In the genomic region with DNA sequence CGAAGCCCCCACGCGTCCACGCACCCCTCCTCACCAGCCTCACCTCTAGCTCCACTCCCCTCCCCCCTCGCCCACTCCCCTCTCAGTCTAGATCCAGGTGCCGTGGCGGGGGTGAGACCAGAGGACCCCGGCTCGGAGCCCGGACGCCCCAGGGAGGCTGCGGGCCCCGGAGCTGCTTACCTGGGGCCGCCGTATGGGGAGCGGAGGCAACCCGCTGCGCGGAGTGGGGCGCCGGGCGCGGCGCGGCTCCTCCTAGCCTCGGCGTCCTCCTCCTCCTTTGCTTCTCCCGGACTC, we compare ENCODE assay signal across 10 cellular contexts. TPM values are rescaled to one million over a fixed set of nuclear protein-coding genes. Genes with fewer than 3 reads are reported as not detected.
A peak's percentile ranks its signal among the peaks of the same experiment; 100 is the strongest.
DNase-seq lines count a peak whose midpoint lies in the region; FAIRE-seq and TF ChIP-seq lines count a peak whose summit lies in the region.
"Had no signal": no experiment of that assay in that cellular context is flagged by ENCODE, and none has a peak within 500 bp of the region (broad histone marks: within the 10 kb centered on the region; RNA-seq: fewer than 3 reads in every experiment).

No MANE protein-coding gene starts in this region.

- no peaks in the 10 kb centered on the region for H3K36me3 Mint-ChIP-seq in CD14-positive monocyte

- H3K36me3 ChIP-seq in MM.1S (replicated peaks; ENCODE audit: insufficient read depth, low read length) (no peaks in the 10 kb centered on the region), endothelial cell of umbilical vein (ENCODE audit: control insufficient read depth in 2 of 2, extremely low read depth in 1 of 2, insufficient read depth in 2 of 2, low read length in 2 of 2) (no peaks in the 10 kb centered on the region), ovary (no peaks in the 10 kb centered on the region)

- no peak overlapping the region for H3K9ac ChIP-seq in MM.1S (ENCODE audit: low read length)
- H3K9ac ChIP-seq in endothelial cell of umbilical vein (replicated peaks; ENCODE audit: extremely low read depth, insufficient read depth, low read length): no peak overlapping the region

- DNase-seq in CD14-positive monocyte (ENCODE audit: low spot score) (no peak), MM.1S (no peak), endothelial cell of umbilical vein (ENCODE audit: low read depth, low spot score) (no peak), ovary (no peak), DMS 273 (lab: John Stamatoyannopoulos, UW; ENCODE audit: unreplicated experiment) (no peak), ureter (ENCODE audit: low spot score) (no peak)
- no peak for DNase-seq in activated effector memory CD4-positive, alpha-beta T cell treated with Interleukin-2 at 50 U/mL for 16 hours
- DNase-seq in stimulated activated CD4-positive, alpha-beta T cell treated with anti-CD3 and anti-CD28 coated beads, Interleukin-4, amount 100 ng/mL, for 1 hour: no peak
- DNase-seq: central memory CD4-positive, alpha-beta T cell had no signal

- BruUV-seq in endothelial cell of umbilical vein (replicated peaks; lab: Mats Ljungman, UMichigan): no TSS peak

- no peaks in the 10 kb centered on the region for H3K4me1 ChIP-seq in MM.1S (ENCODE audit: low read length)
- peaks cover 18% of the 10 kb centered on the region for H3K4me1 ChIP-seq in endothelial cell of umbilical vein (ENCODE audit: control insufficient read depth, extremely low read depth, insufficient read depth, low read length)
- no peaks in the 10 kb centered on the region for H3K4me1 ChIP-seq in ovary (ENCODE audit: insufficient read depth)

- no peaks in the 10 kb centered on the region for H3K9me1 ChIP-seq in endothelial cell of umbilical vein (replicated peaks; ENCODE audit: control insufficient read depth, extremely low read depth, insufficient read depth, low read length)

- no peak for TF ChIP-seq POLR2A in endothelial cell of umbilical vein (IDR thresholded peaks at IDR 0.05; ENCODE audit: low read depth, low read length)
- no peak for TF ChIP-seq POLR2A in ovary (IDR thresholded peaks at IDR 0.05)

- H3K9me2 ChIP-seq in MM.1S (replicated peaks; ENCODE audit: insufficient read depth, low read length): no peaks in the 10 kb centered on the region

- CTCF ChIA-PET in endothelial cell of umbilical vein (lab: Charles Lee): interaction anchor here (1.0 to 2.4 kb wide), 3 partner anchors 18 to 701 kb away, joined by 3 to 15 read pairs (median 9); no protein-coding TSS in a partner anchor

- no peak for FAIRE-seq in endothelial cell of umbilical vein (lab: Jason Lieb, UNC)
- FAIRE-seq: GM18507 had no signal

- peaks cover 14% of the 10 kb centered on the region for H3K4me1 Mint-ChIP-seq in CD14-positive monocyte

- no peaks in the 10 kb centered on the region for H3F3A ChIP-seq in MM.1S (ENCODE audit: insufficient read depth, low read length)

- no peaks in the 10 kb centered on the region for H3K79me2 ChIP-seq in MM.1S (ENCODE audit: low read length)
- H3K79me2 ChIP-seq in endothelial cell of umbilical vein (ENCODE audit: control insufficient read depth, insufficient read depth, low read length): no peaks in the 10 kb centered on the region

- H2AFZ ChIP-seq in MM.1S (ENCODE audit: low read length) (peak overlapping the region; percentile 58; the same call in 1 of the 2 replicates), endothelial cell of umbilical vein (ENCODE audit: low read depth, low read length) (peak overlapping the region; percentile 94)

- WGBS in ovary, 3 donors: 0 to 1% (median 1%) methylated on average over 4 to 28 of the region's 28 CpGs

- H3K9me3 Mint-ChIP-seq in CD14-positive monocyte: peaks cover 0 to 3% (median 0%) of the 10 kb centered on the region in 7 donors

- H3K4me3 ChIP-seq in MM.1S (ENCODE audit: low read length) (peak overlapping the region; percentile 61), endothelial cell of umbilical vein (replicated peaks in 1 of 3; ENCODE audit: insufficient read depth in 1 of 3, low read depth in 1 of 3, low read length in 3 of 3) (peak overlapping the region; percentile 32 to 51 (median 47)), ovary (peak overlapping the region; percentile 85)

- no peaks in the 10 kb centered on the region for H3K9me3 ChIP-seq in MM.1S (replicated peaks; ENCODE audit: insufficient read depth, low read length)
- no peaks in the 10 kb centered on the region for H3K9me3 ChIP-seq in endothelial cell of umbilical vein (replicated peaks; ENCODE audit: control insufficient read depth, insufficient read depth, low read length)
- no peaks in the 10 kb centered on the region for H3K9me3 ChIP-seq in ovary

- POLR2A ChIA-PET in endothelial cell of umbilical vein (lab: Charles Lee): no interaction called here

- dilution Hi-C loops in endothelial cell of umbilical vein (cut with MboI; ENCODE audit: extremely low pct_ligation_motif_present, low sequenced_read_pairs): no loop called here

- intact Hi-C loops in CD14-positive monocyte (cut with micrococcal nuclease): no loop called here
- intact Hi-C loops in endothelial cell of umbilical vein (cut with micrococcal nuclease): loop anchor here (1.0 to 5.0 kb wide), 4 partner anchors 424 to 904 kb away; no protein-coding TSS in a partner anchor
- intact Hi-C loops in ovary (cut with DNase I): loop anchor here in 2 of 4 donors (5.0 to 10.0 kb wide), 3 partner anchors 272 to 699 kb away; no protein-coding TSS in a partner anchor

- H3K27me3 ChIP-seq in MM.1S (replicated peaks; ENCODE audit: insufficient read depth, low read length) (no peaks in the 10 kb centered on the region), endothelial cell of umbilical vein (ENCODE audit: control insufficient read depth in 2 of 2, insufficient read depth in 2 of 2, low read length in 2 of 2) (peaks cover 0 to 2% of the 10 kb centered on the region in 2 experiments), ovary (no peaks in the 10 kb centered on the region)

- no peaks in the 10 kb centered on the region for H4K20me1 ChIP-seq in MM.1S (ENCODE audit: insufficient read depth, low read length)
- H4K20me1 ChIP-seq in endothelial cell of umbilical vein (replicated peaks; ENCODE audit: control insufficient read depth, extremely low read depth, insufficient read depth, low read length): no peaks in the 10 kb centered on the region

- H3K27ac ChIP-seq in MM.1S (ENCODE audit: low read length): no peak overlapping the region
- H3K27ac ChIP-seq in endothelial cell of umbilical vein (ENCODE audit: insufficient read depth, low read depth, low read length): no peak overlapping the region
- peak overlapping the region; percentile 42 to 73 for H3K27ac ChIP-seq in ovary

- H3K27ac Mint-ChIP-seq in CD14-positive monocyte: no peak overlapping the region

- H3K4me2 ChIP-seq in MM.1S (ENCODE audit: low read depth, low read length) (peak overlapping the region; percentile 76), endothelial cell of umbilical vein (ENCODE audit: insufficient read depth, low read length) (peak overlapping the region; percentile 90)

- peak overlapping the region; percentile 68 to 91 for H3K4me3 Mint-ChIP-seq in CD14-positive monocyte

- no peak for TF ChIP-seq EP300 in ovary (IDR thresholded peaks at IDR 0.05)

- peaks cover 24 to 49% (median 48%) of the 10 kb centered on the region in 3 donors for H3K27me3 Mint-ChIP-seq in CD14-positive monocyte (ENCODE audit: low read depth in 3 of 3)

- TF ChIP-seq CTCF in CD14-positive monocyte (IDR thresholded peaks at IDR 0.05): no peak
- no peak for TF ChIP-seq CTCF in MM.1S (IDR thresholded peaks at IDR 0.05; ENCODE audit: low read length)
- no peak for TF ChIP-seq CTCF in endothelial cell of umbilical vein (IDR thresholded peaks at IDR 0.05; ENCODE audit: extremely low read depth in 1 of 2, insufficient read depth in 1 of 2, low read depth in 1 of 2, low read length in 2 of 2)
- no peak for TF ChIP-seq CTCF in ovary (IDR thresholded peaks at IDR 0.05)

TF ChIP-seq in endothelial cell of umbilical vein, 7 proteins besides CTCF, POLR2A, EP300 and RAD21:
- TF ChIP-seq MYC (IDR thresholded peaks at IDR 0.05; ENCODE audit: low read depth, low read length) (no peak), FOS (IDR thresholded peaks at IDR 0.05; ENCODE audit: borderline replicate concordance, insufficient read depth, low read length) (no peak)
- TF ChIP-seq, protein P1, sequence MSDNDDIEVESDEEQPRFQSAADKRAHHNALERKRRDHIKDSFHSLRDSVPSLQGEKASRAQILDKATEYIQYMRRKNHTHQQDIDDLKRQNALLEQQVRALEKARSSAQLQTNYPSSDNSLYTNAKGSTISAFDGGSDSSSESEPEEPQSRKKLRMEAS (IDR thresholded peaks at IDR 0.05; ENCODE audit: insufficient read depth, insufficient read length): no peak

RNA-seq across cellular contexts. Expression of a gene that starts 0.4 kb away (rescaled TPM):
- under 1 TPM in 1 of 2 donors, not detected in 1; 0.04 TPM for polyA plus RNA-seq in CD14-positive monocyte
- total RNA-seq in endothelial cell of umbilical vein: 0.28 and 0.97 TPM in 2 replicates
- 0.17 and 0.19 TPM in 2 replicates for polyA plus RNA-seq in endothelial cell of umbilical vein
- 0.11 and 0.25 TPM in 2 replicates for polyA plus RNA-seq in endothelial cell of umbilical vein (2011; cell fraction: cytosol; rRNA removed)
- polyA plus RNA-seq in endothelial cell of umbilical vein (2011; cell fraction: nucleus; rRNA removed): 0.14 and 0.16 TPM in 2 replicates
- 0.07 and 0.52 TPM in 2 replicates for polyA plus RNA-seq in endothelial cell of umbilical vein (2012)
- polyA minus RNA-seq in endothelial cell of umbilical vein: 0.45 TPM in 1 of 2 replicates, not detected in the other
- polyA minus RNA-seq in endothelial cell of umbilical vein (2011; cell fraction: cytosol; rRNA and poly(A)+ RNA removed): 2.0 TPM
- polyA minus RNA-seq in endothelial cell of umbilical vein (2011; cell fraction: nucleus; rRNA and poly(A)+ RNA removed): 0.53 and 1.7 TPM in 2 replicates
- 10 to 100 TPM in 3 of 7 donors, 1 to 10 TPM in 4; 3.6 to 17.5 (median 7.8) TPM for total RNA-seq in ovary
- polyA plus RNA-seq in ovary: 1 to 10 TPM; 4.6 to 8.2 TPM
- 7.1 TPM for total RNA-seq in ureter

Comparison
In these comparisons a context has a peak if more than half of its experiments do, and no peak if none do; other contexts are left out.
1. H3K27ac ChIP-seq: peak in ovary (2 of 2); none in MM.1S (single experiment) and endothelial cell of umbilical vein (single experiment).
2. Peak in every context shown above with its lines, with median percentiles within 50 percentile points of each other: H3K4me3 ChIP-seq.